Comparison of ENCODE assay signal across 32 cellular contexts in genomic region chr4:53704329-53704728, GRCh38.
"Had no signal": no experiment of that assay in that cellular context is flagged by ENCODE, and none has a peak within 500 bp of the region (broad histone marks: within the 10 kb centered on the region; RNA-seq: fewer than 3 reads in every experiment).

No MANE protein-coding gene starts in this region.

- ATAC-seq: activated CD8-positive, alpha-beta memory T cell treated with anti-CD3 and anti-CD28 coated beads, Interleukin-2, amount 10 ng/mL, durations not matched to agents 7 days and 5 days; PC-3 had no signal

- H3K36me3 ChIP-seq: ascending aorta, cardiac muscle cell, Peyer's patch, SJSA1 had no signal

- H3K9me3 ChIP-seq: ascending aorta, Peyer's patch, SJSA1, SK-N-SH had no signal

- DNase-seq: activated B cell treated with CpG ODN at 0.5 μM for 24 hours; activated CD4-positive, alpha-beta memory T cell treated with anti-CD3 and anti-CD28 coated beads for 36 hours; activated CD4-positive, alpha-beta T cell treated with anti-CD3 and anti-CD28 coated beads for 4 hours; activated CD4-positive, alpha-beta T cell treated with anti-CD3 and anti-CD28 coated beads, Interleukin-2, amount 50 U/mL, for 1 hour; activated CD4-positive, CD25-positive, alpha-beta regulatory T cell treated with anti-CD3 and anti-CD28 coated beads, Interleukin-2, amount 50 U/mL, for 72 hours; activated CD8-positive, alpha-beta memory T cell treated with anti-CD3 and anti-CD28 coated beads for 24 hours; activated CD8-positive, alpha-beta memory T cell treated with anti-CD3 and anti-CD28 coated beads, Interleukin-2, amount 10 ng/mL, durations not matched to agents 7 days and 5 days; activated CD8-positive, alpha-beta memory T cell treated with anti-CD3 and anti-CD28 coated beads, Interleukin-2, amount 50 U/mL, for 48 hours; activated gamma-delta T cell; activated naive CD4-positive, alpha-beta T cell treated with Interleukin-2 at 50 U/mL for 16 hours; activated naive CD8-positive, alpha-beta T cell treated with anti-CD3 and anti-CD28 coated beads, Interleukin-2, amount 10 ng/mL, durations not matched to agents 7 days and 5 days; activated T-cell treated with anti-CD3 and anti-CD28 coated beads, Interleukin-2, amount 50 U/mL, for 48 hours; amygdala; Karpas-422; KBM-7; NCI-H1105; NCI-H1417 treated with DMSO at 0.1 percent for 48 hours; NCI-H1694; NCI-H2029; NCI-H345; NCI-H524 treated with DMSO at 0.1 percent for 48 hours; NCI-H748 treated with DMSO at 0.1 percent for 48 hours; NK-92 treated with Interleukin-12 subunit alpha and Interleukin-12 subunit beta, amount 100 ng/mL, for 24 hours; PC-3; Peyer's patch; RPMI8226; SHP77 treated with DMSO at 0.1 percent for 48 hours; SK-N-SH had no signal

- FAIRE-seq: TTC549 had no signal

- H3K9ac ChIP-seq: SK-N-SH had no signal

- H3K4me3 ChIP-seq: ascending aorta, cardiac muscle cell, Peyer's patch, SJSA1 had no signal

- H3K27ac ChIP-seq: ascending aorta, cardiac muscle cell, SJSA1 had no signal

- H3K27me3 ChIP-seq: ascending aorta, cardiac muscle cell, Peyer's patch, SJSA1 had no signal
